Comparison of ENCODE assay signal across 12 cellular contexts in genomic region chr6:41728073-41728936, GRCh38. TPM values are rescaled to one million over a fixed set of nuclear protein-coding genes. Genes with fewer than 3 reads are reported as not detected.
DNase-seq lines count a peak whose midpoint lies in the region; ATAC-seq and TF ChIP-seq lines count a peak whose summit lies in the region.
"Had no signal": no experiment of that assay in that cellular context is flagged by ENCODE, and none has a peak within 500 bp of the region (broad histone marks: within the 10 kb centered on the region; RNA-seq: fewer than 3 reads in every experiment).

No MANE protein-coding gene starts in this region.

- H3F3A ChIP-seq in OCI-LY1 (ENCODE audit: insufficient read depth, low read length): no peaks in the 10 kb centered on the region

- TF ChIP-seq POLR2A in erythroblast (IDR thresholded peaks at IDR 0.05; ENCODE audit: low read length) (no peak), adrenal gland (IDR thresholded peaks at IDR 0.05) (no peak)

- H3K79me2 ChIP-seq in OCI-LY1 (ENCODE audit: insufficient read depth, low read length) (no peaks in the 10 kb centered on the region), hepatocyte (peaks cover 57% of the 10 kb centered on the region)

- TF ChIP-seq CTCF in OCI-LY1 (IDR thresholded peaks at IDR 0.05; ENCODE audit: low read length) (no peak), hepatocyte (IDR thresholded peaks at IDR 0.05; ENCODE audit: poor library complexity) (no peak), adrenal gland (IDR thresholded peaks at IDR 0.05) (no peak)

- H3K36me3 ChIP-seq in OCI-LY1 (ENCODE audit: insufficient read depth, low read length) (no peaks in the 10 kb centered on the region), hepatocyte (replicated peaks; ENCODE audit: insufficient read depth, low read depth) (no peaks in the 10 kb centered on the region), skeletal muscle tissue (ENCODE audit: control insufficient read depth in 3 of 3, insufficient read depth in 3 of 3, low read length in 3 of 3) (peaks cover 0 to 3% (median 0%) of the 10 kb centered on the region in 3 donors), adrenal gland (replicated peaks in 1 of 2) (no peaks in the 10 kb centered on the region)

- no peaks in the 10 kb centered on the region for H3K9me2 ChIP-seq in OCI-LY1 (ENCODE audit: low read depth, low read length)
- H3K9me2 ChIP-seq in hepatocyte (replicated peaks; ENCODE audit: insufficient read depth): no peaks in the 10 kb centered on the region

- no peaks in the 10 kb centered on the region for H4K20me1 ChIP-seq in OCI-LY1 (ENCODE audit: insufficient read depth, low read length)
- H4K20me1 ChIP-seq in hepatocyte (ENCODE audit: insufficient read depth, poor library complexity, severe bottlenecking): no peaks in the 10 kb centered on the region

- H3K27ac ChIP-seq in OCI-LY1 (ENCODE audit: low read depth, low read length, poor library complexity, severe bottlenecking) (peak overlapping the region; percentile 45), hepatocyte (peak overlapping the region; percentile 81), skeletal muscle tissue (ENCODE audit: low read depth, low read length) (peak overlapping the region; percentile 83), adrenal gland (peak overlapping the region in 1 of 5 donors; percentile 3)

- peak overlapping the region; percentile 27; the same call in 1 of the 2 replicates for H3K4me2 ChIP-seq in OCI-LY1 (ENCODE audit: low read length)
- peak overlapping the region; percentile 95 for H3K4me2 ChIP-seq in hepatocyte

- no peaks in the 10 kb centered on the region for H3K27me3 ChIP-seq in OCI-LY1 (ENCODE audit: insufficient read depth, low read length)
- H3K27me3 ChIP-seq in hepatocyte: no peaks in the 10 kb centered on the region
- H3K27me3 ChIP-seq in skeletal muscle tissue (ENCODE audit: control insufficient read depth in 3 of 3, insufficient read depth in 3 of 3, low read length in 3 of 3): no peaks in the 10 kb centered on the region
- no peaks in the 10 kb centered on the region for H3K27me3 ChIP-seq in adrenal gland

- intact Hi-C loops in adrenal gland (cut with DNase I): no loop called here

- no peak for ATAC-seq in activated CD4-positive, CD25-positive, alpha-beta regulatory T cell treated with anti-CD3 and anti-CD28 coated beads, Interleukin-2, amount 50 U/mL, for 24 hours
- ATAC-seq in HG03469 (IDR thresholded peaks at IDR 0.05; ENCODE audit: unreplicated experiment): no peak

- DNase-seq in NAMALWA (ENCODE audit: low spot score) (peak; percentile 48), hepatocyte (ENCODE audit: low spot score) (peak; percentile 63), erythroblast (lab: John Stamatoyannopoulos, UW) (no peak), adrenal gland (no peak)
- DNase-seq: activated CD4-positive, alpha-beta memory T cell treated with anti-CD3 and anti-CD28 coated beads for 36 hours; IMR-90; nephron progenitor cell had no signal

- no peaks in the 10 kb centered on the region for H3K9me3 ChIP-seq in OCI-LY1 (ENCODE audit: low read length)
- no peaks in the 10 kb centered on the region for H3K9me3 ChIP-seq in hepatocyte (ENCODE audit: low read depth)
- H3K9me3 ChIP-seq in skeletal muscle tissue (ENCODE audit: control insufficient read depth in 3 of 3, low read length in 3 of 3): no peaks in the 10 kb centered on the region
- no peaks in the 10 kb centered on the region for H3K9me3 ChIP-seq in adrenal gland (replicated peaks in 1 of 3)

- H2AFZ ChIP-seq in OCI-LY1 (ENCODE audit: low read length): no peak overlapping the region
- H2AFZ ChIP-seq in hepatocyte: no peak overlapping the region

- H3K4me3 ChIP-seq in OCI-LY1 (ENCODE audit: low read depth, low read length, poor library complexity, severe bottlenecking): no peak overlapping the region
- H3K4me3 ChIP-seq in hepatocyte: no peak overlapping the region
- H3K4me3 ChIP-seq in skeletal muscle tissue (ENCODE audit: low read length in 3 of 3): peak overlapping the region; percentile 30 to 49 (median 35)
- H3K4me3 ChIP-seq in adrenal gland: no peak overlapping the region

- 79% methylated on average over 17 of the region's 19 CpGs for WGBS in hepatocyte (ENCODE audit: low lambda C conversion rate, missing lambda C conversion rate)
- 78 to 90% (median 85%) methylated on average over 12 to 19 of the region's 19 CpGs for WGBS in adrenal gland, 4 donors

- H3K9ac ChIP-seq in OCI-LY1 (ENCODE audit: low read length): no peak overlapping the region; the same call in 1 of the 2 replicates
- peak overlapping the region; percentile 47 to 74 (median 61) for H3K9ac ChIP-seq in skeletal muscle tissue (ENCODE audit: low read depth in 1 of 3, low read length in 3 of 3)

- H3K4me1 ChIP-seq in OCI-LY1 (ENCODE audit: insufficient read depth, low read length, severe bottlenecking) (peaks cover 77% of the 10 kb centered on the region), hepatocyte (ENCODE audit: insufficient read depth) (peaks cover 53% of the 10 kb centered on the region), skeletal muscle tissue (ENCODE audit: control insufficient read depth in 3 of 3, insufficient read depth in 3 of 3, low read length in 3 of 3) (peaks cover 82 to 98% (median 86%) of the 10 kb centered on the region in 3 donors), adrenal gland (replicated peaks in 1 of 2) (peaks cover 21 to 51% of the 10 kb centered on the region in 2 donors)

RNA-seq across cellular contexts. Expression of gene TFEB, which starts 7.1 kb away (rescaled TPM):
- total RNA-seq in hepatocyte (10.1 and 14.2 TPM in 2 replicates), skeletal muscle tissue (7.8 TPM), adrenal gland (10 to 100 TPM; 13.3 to 27.1 (median 20.2) TPM)
- polyA plus RNA-seq in hepatocyte (23.7 and 32.7 TPM in 2 replicates), adrenal gland (10 to 100 TPM in 2 of 3 donors, 1 to 10 TPM in 1; 2.1 to 47.2 (median 18.4) TPM)

RNA-seq across cellular contexts. Expression of gene PGC, which starts 18.9 kb away (rescaled TPM):
- total RNA-seq in hepatocyte: 114 and 128 TPM in 2 replicates
- polyA plus RNA-seq in hepatocyte: 67.4 and 109 TPM in 2 replicates
- total RNA-seq in skeletal muscle tissue: 0.52 TPM
- total RNA-seq in adrenal gland: 1 to 10 TPM in 1 of 8 donors, under 1 TPM in 1, not detected in 6; 0.57 to 1.2 TPM
- polyA plus RNA-seq in adrenal gland: 1 to 10 TPM in 2 of 3 donors, not detected in 1; 1.1 to 1.6 TPM
- total RNA-seq: activated CD4-positive, alpha-beta memory T cell treated with anti-CD3 and anti-CD28 coated beads for 36 hours; Daoy; IMR-90 had no signal
- polyA plus RNA-seq: IMR-90 had no signal

RNA-seq across cellular contexts. Expression of gene FRS3, which starts 51.4 kb away (rescaled TPM):
- 0.84 and 1.4 TPM in 2 replicates for total RNA-seq in hepatocyte
- polyA plus RNA-seq in hepatocyte: 4.0 and 8.4 TPM in 2 replicates
- total RNA-seq in skeletal muscle tissue: 1.6 TPM
- 10 to 100 TPM in 1 of 8 donors, 1 to 10 TPM in 6, under 1 TPM in 1; 0.30 to 12.1 (median 5.4) TPM for total RNA-seq in adrenal gland
- 10 to 100 TPM in 2 of 3 donors, 1 to 10 TPM in 1; 2.1 to 21.2 (median 14.0) TPM for polyA plus RNA-seq in adrenal gland

RNA-seq across cellular contexts. Expression of gene PRICKLE4, which starts 52.3 kb away (rescaled TPM):
- total RNA-seq in hepatocyte (1.2 and 4.0 TPM in 2 replicates), skeletal muscle tissue (2.6 TPM), adrenal gland (1 to 10 TPM in 6 of 8 donors, under 1 TPM in 1, not detected in 1; 0.28 to 7.1 (median 3.9) TPM)
- polyA plus RNA-seq in hepatocyte (0.80 and 1.3 TPM in 2 replicates), adrenal gland (1 to 10 TPM in 2 of 3 donors, not detected in 1; 3.6 to 5.3 TPM)
- total RNA-seq: Daoy, IMR-90 had no signal

RNA-seq across cellular contexts. Expression of gene TOMM6, which starts 59.2 kb away (rescaled TPM):
- total RNA-seq in hepatocyte (127 and 197 TPM in 2 replicates), skeletal muscle tissue (92.4 TPM), adrenal gland (100 to 1,000 TPM; 146 to 281 (median 212) TPM)
- polyA plus RNA-seq in hepatocyte (211 and 240 TPM in 2 replicates), adrenal gland (100 to 1,000 TPM; 272 to 507 (median 343) TPM)

Comparison
In these comparisons a context has a peak if more than half of its experiments do, and no peak if none do; other contexts are left out.
1. DNase-seq: peak in NAMALWA (single experiment) and hepatocyte (single experiment); none in erythroblast (0 of 2) and adrenal gland (0 of 7).
2. H3K4me3 ChIP-seq: peak in skeletal muscle tissue (3 of 3); none in OCI-LY1 (single experiment), hepatocyte (single experiment) and adrenal gland (0 of 4).
3. RNA of gene PGC, which starts 18.9 kb away (total RNA-seq): 114 to 128 TPM in hepatocyte; 0.52 TPM in skeletal muscle tissue (single experiment) and 0.57 to 1.2 TPM in adrenal gland; every median in the first group is over 10 times any median in the second.